9 cellular contexts compared by ENCODE assay signal in the genomic region with DNA sequence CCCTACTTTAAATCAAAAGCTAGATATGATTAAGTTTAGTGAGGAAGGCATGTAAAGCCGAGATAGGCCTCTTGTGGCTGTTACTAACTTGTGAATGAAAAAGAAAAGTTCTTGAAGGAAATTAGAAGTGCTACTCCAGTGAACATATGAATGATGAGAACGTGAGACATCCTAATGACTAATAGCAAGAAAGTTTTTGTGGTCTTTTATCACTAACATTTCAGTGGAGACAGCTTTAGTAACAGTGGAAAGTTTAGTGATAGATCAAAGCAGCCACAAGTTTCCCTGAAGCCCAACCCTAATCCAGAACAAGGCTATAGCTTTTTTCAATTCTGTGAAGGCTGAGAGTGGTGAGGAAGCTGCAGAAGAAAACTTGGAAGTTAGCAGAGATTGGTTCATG.
DNase-seq lines count a peak whose midpoint lies in the region; ATAC-seq and TF ChIP-seq lines count a peak whose summit lies in the region.
"Had no signal": no experiment of that assay in that cellular context is flagged by ENCODE, and none has a peak within 500 bp of the region (broad histone marks: within the 10 kb centered on the region; RNA-seq: fewer than 3 reads in every experiment).

No MANE protein-coding gene starts in this region.

- TF ChIP-seq CTCF in chondrocyte (IDR thresholded peaks at IDR 0.05): no peak

- no peaks in the 10 kb centered on the region for H3K9me3 Mint-ChIP-seq in activated CD8-positive, alpha-beta T cell treated with anti-CD3 and anti-CD28 coated beads, Interleukin-2, amount 10 ng/mL, durations not matched to agents 7 days and 5 days (ENCODE audit: insufficient read depth)
- peaks cover 5% of the 10 kb centered on the region for H3K9me3 Mint-ChIP-seq in chondrocyte (ENCODE audit: low read depth)
- H3K9me3 Mint-ChIP-seq: activated B cell treated with CpG ODN at 0.5 μM for 24 hours had no signal

- no peaks in the 10 kb centered on the region for H3K36me3 Mint-ChIP-seq in activated CD8-positive, alpha-beta T cell treated with anti-CD3 and anti-CD28 coated beads, Interleukin-2, amount 10 ng/mL, durations not matched to agents 7 days and 5 days (ENCODE audit: low read depth)
- no peaks in the 10 kb centered on the region for H3K36me3 Mint-ChIP-seq in chondrocyte (ENCODE audit: low read depth)

- CTCF ChIA-PET in activated CD8-positive, alpha-beta T cell treated with anti-CD3 and anti-CD28 coated beads, Interleukin-2, amount 10 ng/mL, durations not matched to agents 7 days and 5 days (lab: Charles Lee): interaction anchor here (1.1 to 1.6 kb wide), 8 partner anchors 13 to 477 kb away, joined by 3 to 7 read pairs (median 4); no protein-coding TSS in a partner anchor

- POLR2A ChIA-PET in activated CD8-positive, alpha-beta T cell treated with anti-CD3 and anti-CD28 coated beads, Interleukin-2, amount 10 ng/mL, durations not matched to agents 7 days and 5 days (lab: Charles Lee): interaction anchor here (0.7 kb wide), 2 partner anchors 42 to 519 kb away, joined by 3 read pairs; no protein-coding TSS in a partner anchor

- H3K4me1 Mint-ChIP-seq in activated CD8-positive, alpha-beta T cell treated with anti-CD3 and anti-CD28 coated beads, Interleukin-2, amount 10 ng/mL, durations not matched to agents 7 days and 5 days (ENCODE audit: low read depth): peaks cover 13% of the 10 kb centered on the region
- H3K4me1 Mint-ChIP-seq in chondrocyte (ENCODE audit: low read depth): no peaks in the 10 kb centered on the region
- H3K4me1 Mint-ChIP-seq: activated B cell treated with CpG ODN at 0.5 μM for 24 hours had no signal

- H3K27ac Mint-ChIP-seq in activated CD8-positive, alpha-beta T cell treated with anti-CD3 and anti-CD28 coated beads, Interleukin-2, amount 10 ng/mL, durations not matched to agents 7 days and 5 days: no peak overlapping the region
- no peak overlapping the region for H3K27ac Mint-ChIP-seq in chondrocyte (ENCODE audit: unreplicated experiment)
- H3K27ac Mint-ChIP-seq: activated B cell treated with CpG ODN at 0.5 μM for 24 hours had no signal

- H3K4me3 Mint-ChIP-seq in activated CD8-positive, alpha-beta T cell treated with anti-CD3 and anti-CD28 coated beads, Interleukin-2, amount 10 ng/mL, durations not matched to agents 7 days and 5 days: no peak overlapping the region
- no peak overlapping the region for H3K4me3 Mint-ChIP-seq in chondrocyte (ENCODE audit: unreplicated experiment)
- H3K4me3 Mint-ChIP-seq: activated B cell treated with CpG ODN at 0.5 μM for 24 hours had no signal

- no peak for DNase-seq in activated CD8-positive, alpha-beta T cell treated with anti-CD3 and anti-CD28 coated beads, Interleukin-2, amount 10 ng/mL, durations not matched to agents 7 days and 5 days
- DNase-seq in renal cortical epithelial cell (ENCODE audit: low read depth): peak; percentile 90
- no peak for DNase-seq in chondrocyte (ENCODE audit: low spot score)
- DNase-seq in effector CD8-positive, alpha-beta T cell (lab: John Stamatoyannopoulos, UW): no peak
- DNase-seq: activated B cell treated with CpG ODN at 0.5 μM for 24 hours, NCI-H524 treated with DMSO at 0.1 percent for 48 hours had no signal

- H3K27me3 Mint-ChIP-seq in activated CD8-positive, alpha-beta T cell treated with anti-CD3 and anti-CD28 coated beads, Interleukin-2, amount 10 ng/mL, durations not matched to agents 7 days and 5 days (ENCODE audit: low read depth): peaks cover 13% of the 10 kb centered on the region
- peaks cover 23% of the 10 kb centered on the region for H3K27me3 Mint-ChIP-seq in chondrocyte (ENCODE audit: low read depth)

- ATAC-seq in GM18867 (IDR thresholded peaks at IDR 0.05; ENCODE audit: unreplicated experiment) (peak; percentile 74), HG02610 (IDR thresholded peaks at IDR 0.05; ENCODE audit: unreplicated experiment) (peak; percentile 77), HG02798 (IDR thresholded peaks at IDR 0.05; ENCODE audit: poor library complexity, unreplicated experiment) (no peak)
- peak; percentile 76 for ATAC-seq in activated CD8-positive, alpha-beta T cell treated with anti-CD3 and anti-CD28 coated beads, Interleukin-2, amount 10 ng/mL, durations not matched to agents 7 days and 5 days
